ENCODE assay signal across 13 cellular contexts in genomic region chrX:70436380-70436779, GRCh38. TPM values are rescaled to one million over a fixed set of nuclear protein-coding genes. Genes with fewer than 3 reads are reported as not detected.
DNase-seq lines count a peak whose midpoint lies in the region.
"Had no signal": no experiment of that assay in that cellular context is flagged by ENCODE, and none has a peak within 500 bp of the region (broad histone marks: within the 10 kb centered on the region; RNA-seq: fewer than 3 reads in every experiment).

No MANE protein-coding gene starts in this region.

- H3K4me1 ChIP-seq in GM23248 (ENCODE audit: insufficient read depth), result peaks cover 5% of the 10 kb centered on the region; the same call in 1 of the 2 replicates
- H3K4me1 ChIP-seq in mesendoderm (ENCODE audit: control insufficient read depth, low read depth, low read length), result no peaks in the 10 kb centered on the region

- H3K79me1 ChIP-seq in mesendoderm (ENCODE audit: low read length), result no peaks in the 10 kb centered on the region

- no peak overlapping the region for H3K23ac ChIP-seq in mesendoderm (ENCODE audit: low read length)

- H3K27me3 ChIP-seq in GM23248 (replicated peaks; ENCODE audit: insufficient read depth) (no peaks in the 10 kb centered on the region), mesendoderm (ENCODE audit: insufficient read depth, low read length, poor library complexity) (no peaks in the 10 kb centered on the region)

- no peaks in the 10 kb centered on the region for H3F3A ChIP-seq in GM23248 (ENCODE audit: insufficient read depth)

- H3K18ac ChIP-seq in mesendoderm (ENCODE audit: low read length), result no peak overlapping the region

- H3K27ac ChIP-seq in GM23248 (no peak overlapping the region), mesendoderm (ENCODE audit: low read depth, low read length) (no peak overlapping the region)
- H3K27ac ChIP-seq: A549, skin epidermis had no signal

- no peak overlapping the region for H2AK5ac ChIP-seq in mesendoderm (ENCODE audit: low read length)

- H3K9ac ChIP-seq in GM23248 (no peak overlapping the region), mesendoderm (ENCODE audit: low read length) (no peak overlapping the region)

- no peak overlapping the region for H2AFZ ChIP-seq in GM23248

- no peak overlapping the region for H4K8ac ChIP-seq in mesendoderm (ENCODE audit: low read depth, low read length)

- WGBS in GM23248 (ENCODE audit: low coverage in 1 of 2, low lambda C conversion rate in 2 of 2, missing lambda C conversion rate in 2 of 2), 2 experiments, result 23 to 26% methylated on average over 13 to 14 of the region's 14 CpGs
- no CpG with 5 or more reads among the region's 14 CpGs for WGBS in mesendoderm (ENCODE audit: extremely low coverage, insufficient coverage, low lambda C conversion rate)

- no peaks in the 10 kb centered on the region for H3K36me3 ChIP-seq in GM23248 (ENCODE audit: low read depth)
- H3K36me3 ChIP-seq in mesendoderm (ENCODE audit: control insufficient read depth, insufficient read depth, low read length), result no peaks in the 10 kb centered on the region

- no peak overlapping the region for H3K56ac ChIP-seq in mesendoderm (ENCODE audit: low read length)

- no peaks in the 10 kb centered on the region for H4K20me1 ChIP-seq in GM23248 (ENCODE audit: insufficient read depth)

- no peaks in the 10 kb centered on the region for H3K9me3 ChIP-seq in GM23248 (ENCODE audit: low read depth)
- H3K9me3 ChIP-seq: A549 had no signal

- no peak overlapping the region for H2BK120ac ChIP-seq in mesendoderm (ENCODE audit: low read depth, low read length)

- in situ Hi-C loops in GM23248 (cut with MboI), result no loop called here

- H3K4me2 ChIP-seq in GM23248 (ENCODE audit: unreplicated experiment), result no peak overlapping the region
- no peak overlapping the region for H3K4me2 ChIP-seq in mesendoderm (ENCODE audit: low read length)
- H3K4me2 ChIP-seq: A549 had no signal

- H3K79me2 ChIP-seq in GM23248 (ENCODE audit: insufficient read depth) (no peaks in the 10 kb centered on the region), mesendoderm (ENCODE audit: control insufficient read depth, insufficient read depth, low read length) (no peaks in the 10 kb centered on the region)

- no peak overlapping the region for H3K4me3 ChIP-seq in GM23248
- H3K4me3 ChIP-seq in mesendoderm (ENCODE audit: low read length), result no peak overlapping the region
- H3K4me3 ChIP-seq: A549, skin epidermis had no signal

- no peak overlapping the region for H2BK5ac ChIP-seq in mesendoderm (ENCODE audit: low read length)

- H4K5ac ChIP-seq in mesendoderm (ENCODE audit: low read length), result no peak overlapping the region

- H3K4ac ChIP-seq in mesendoderm (ENCODE audit: low read depth, low read length), result no peak overlapping the region

- H2BK15ac ChIP-seq in mesendoderm (replicated peaks; ENCODE audit: low read depth), result no peak overlapping the region

- DNase-seq in NCI-H1092 (lab: John Stamatoyannopoulos, UW) (peak; percentile 25), NCI-H1092 treated with DMSO at 0.1 percent for 48 hours (lab: John Stamatoyannopoulos, UW) (no peak), GM23248 (peak; percentile 27), SK-N-DZ (ENCODE audit: low spot score) (peak; percentile 71), mesendoderm (peak; percentile 81), T-helper 9 cell (no peak), RPMI8226 (no peak), inferior parietal cortex (ENCODE audit: extremely low spot score) (no peak)
- DNase-seq: activated T-cell treated with anti-CD3 and anti-CD28 coated beads, Interleukin-2, amount 50 U/mL, for 48 hours; DND-41; NCI-H226 had no signal

- no peaks in the 10 kb centered on the region for H3K9me2 ChIP-seq in GM23248 (ENCODE audit: insufficient read depth)

RNA-seq across cellular contexts. Expression of gene DLG3, which starts 8.3 kb away (rescaled TPM):
- total RNA-seq in GM23248 (2014; rRNA removed; shearing (Covaris generic)), result 1.9 TPM in 2 replicates
- 1.2 and 1.7 TPM in 2 replicates for polyA plus RNA-seq in GM23248 (2016; fragmentation: Nextera tagmentation; extraction: Ambion mirVana)
- polyA plus RNA-seq in SK-N-DZ (2014; cell fraction: cytosol; rRNA removed), result 53.8 and 63.1 TPM in 2 replicates
- polyA plus RNA-seq in SK-N-DZ (2014; cell fraction: nucleus; rRNA removed), result 49.4 and 62.7 TPM in 2 replicates
- polyA plus RNA-seq in mesendoderm (2013, experiment 1 of 2), result 28.6 TPM
- 31.9 TPM for polyA plus RNA-seq in mesendoderm (2013, experiment 2 of 2)

RNA-seq across cellular contexts. Expression of gene GDPD2, which starts 13.3 kb away (rescaled TPM):
- total RNA-seq in GM23248 (2014; rRNA removed; shearing (Covaris generic)), result not detected in 2 replicates
- polyA plus RNA-seq in GM23248 (2016; fragmentation: Nextera tagmentation; extraction: Ambion mirVana), result not detected in 2 replicates
- polyA plus RNA-seq in SK-N-DZ (2014; cell fraction: cytosol; rRNA removed), result not detected in 2 replicates
- 0.18 TPM in 1 of 2 replicates, not detected in the other for polyA plus RNA-seq in SK-N-DZ (2014; cell fraction: nucleus; rRNA removed)
- polyA plus RNA-seq in mesendoderm (2013, experiment 1 of 2), result 1.9 TPM
- polyA plus RNA-seq in mesendoderm (2013, experiment 2 of 2), result 2.2 TPM

Comparison
In these comparisons a context has a peak if more than half of its experiments do, and no peak if none do; other contexts are left out.
1. DNase-seq: peak in NCI-H1092 (single experiment), GM23248 (single experiment), SK-N-DZ (single experiment) and mesendoderm (single experiment); none in NCI-H1092 treated with DMSO at 0.1 percent for 48 hours (single experiment), T-helper 9 cell (single experiment), RPMI8226 (single experiment) and inferior parietal cortex (single experiment).